ENCODE assay signal across 9 cellular contexts in genomic region chr12:55407866-55408265, GRCh38. TPM values are rescaled to one million over a fixed set of nuclear protein-coding genes. Genes with fewer than 3 reads are reported as not detected.
"Had no signal": no experiment of that assay in that cellular context is flagged by ENCODE, and none has a peak within 500 bp of the region (broad histone marks: within the 10 kb centered on the region; RNA-seq: fewer than 3 reads in every experiment).

No MANE protein-coding gene starts in this region.

- H3K4me3 ChIP-seq: K562 had no signal

- H3K27ac Mint-ChIP-seq: IgD-negative memory B cell had no signal

- FAIRE-seq: HepG2, HTR-8/SVneo, K562 had no signal

- H3K27ac ChIP-seq: HL-60, KMS-11 had no signal

- DNase-seq: IMR-90, KBM-7, KG1 had no signal

- H3K4me3 Mint-ChIP-seq: IgD-negative memory B cell had no signal

- H3K4me1 Mint-ChIP-seq: IgD-negative memory B cell had no signal

- ATAC-seq: HepG2, K562 had no signal

- H3K4me2 ChIP-seq: KMS-11 had no signal

RNA-seq across cellular contexts. Expression of gene OR6C65, which starts 7.5 kb away (rescaled TPM):
- polyA plus RNA-seq: HepG2, IgD-negative memory B cell, IMR-90, K562 had no signal

RNA-seq across cellular contexts. Expression of gene OR6C76, which starts 18.2 kb away (rescaled TPM):
- polyA plus RNA-seq: HepG2, IgD-negative memory B cell, IMR-90, K562 had no signal

RNA-seq across cellular contexts. Expression of gene OR6C2, which starts 36.0 kb away (rescaled TPM):
- polyA plus RNA-seq: HepG2, IgD-negative memory B cell, IMR-90, K562 had no signal

RNA-seq across cellular contexts. Expression of gene OR6C75, which starts 45.1 kb away (rescaled TPM):
- polyA plus RNA-seq: HepG2, IgD-negative memory B cell, IMR-90, K562 had no signal
